ENCODE assay signal across 21 cellular contexts in the genomic region with DNA sequence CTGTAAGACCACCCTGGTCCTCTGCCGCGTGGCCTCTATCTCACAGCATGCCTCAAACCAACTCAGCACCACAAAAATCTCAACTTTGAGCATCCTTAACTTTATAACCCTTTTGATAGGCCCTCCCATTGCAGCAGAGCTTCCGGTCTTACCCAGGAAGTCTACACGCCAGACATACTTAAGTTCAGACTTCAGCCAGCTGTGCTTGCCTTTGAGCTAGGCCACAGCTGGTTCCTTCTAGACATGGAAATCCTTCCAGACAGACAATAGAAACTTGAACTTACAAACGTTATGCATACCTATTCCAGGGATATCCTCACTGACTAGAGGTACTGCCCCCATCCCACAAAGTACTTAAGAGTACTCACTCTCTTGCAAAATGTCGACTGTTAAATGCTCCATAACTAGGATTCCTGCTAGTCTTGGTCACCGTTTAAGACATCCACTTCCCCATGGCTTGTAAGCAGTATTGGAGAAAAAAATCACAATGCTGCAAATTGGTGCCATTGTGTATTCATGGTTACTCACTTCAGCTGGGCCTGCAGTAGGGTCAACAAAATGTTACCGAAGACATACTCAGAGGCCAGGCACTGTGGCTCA.
"Had no signal": no experiment of that assay in that cellular context is flagged by ENCODE, and none has a peak within 500 bp of the region (broad histone marks: within the 10 kb centered on the region; RNA-seq: fewer than 3 reads in every experiment).

No MANE protein-coding gene starts in this region.

- H3K4me1 ChIP-seq: body of pancreas, left lung, suprapubic skin, upper lobe of right lung had no signal

- H3K27me3 ChIP-seq: body of pancreas, left lung, suprapubic skin, upper lobe of right lung had no signal

- DNase-seq: activated CD4-positive, alpha-beta T cell treated with anti-CD3 and anti-CD28 coated beads, Interleukin-2, amount 10 ng/mL, durations not matched to agents 7 days and 5 days; activated CD8-positive, alpha-beta T cell treated with anti-CD3 and anti-CD28 coated beads, Interleukin-2, amount 10 ng/mL, durations not matched to agents 7 days and 5 days; activated naive CD4-positive, alpha-beta T cell treated with Interleukin-2 at 50 U/mL for 16 hours; activated naive CD8-positive, alpha-beta T cell treated with anti-CD3 and anti-CD28 coated beads, Interleukin-2, amount 10 ng/mL, durations not matched to agents 7 days and 5 days; activated T-cell treated with anti-CD3 and anti-CD28 coated beads, Interleukin-2, amount 50 U/mL, for 24 hours; body of pancreas; caudate nucleus; erythroblast; foreskin melanocyte; left lung; midbrain; occipital lobe; right cardiac atrium; small intestine; stimulated activated CD4-positive, alpha-beta T cell treated with anti-CD3 and anti-CD28 coated beads, Interleukin-15, amount 100 ng/mL, for 24 hours; stimulated activated CD4-positive, alpha-beta T cell treated with anti-CD3 and anti-CD28 coated beads, Interleukin-2, amount 100 ng/mL, for 48 hours; T1000; upper lobe of right lung had no signal

- H3K27ac ChIP-seq: body of pancreas, left lung, suprapubic skin, upper lobe of right lung had no signal

- FAIRE-seq: colon, small intestine had no signal

- ATAC-seq: activated CD4-positive, CD25-positive, alpha-beta regulatory T cell treated with anti-CD3 and anti-CD28 coated beads, Interleukin-2, amount 50 U/mL, for 24 hours; activated CD8-positive, alpha-beta T cell treated with anti-CD3 and anti-CD28 coated beads, Interleukin-2, amount 10 ng/mL, durations not matched to agents 7 days and 5 days; body of pancreas; left lung; right cardiac atrium; upper lobe of right lung had no signal

- H3K4me3 ChIP-seq: body of pancreas, left lung, suprapubic skin, upper lobe of right lung had no signal

- H3K9me3 ChIP-seq: body of pancreas, left lung, suprapubic skin, upper lobe of right lung had no signal
